1 cellular context compared by ENCODE assay signal in genomic region chr1:201399352-201400126, GRCh38.
TF ChIP-seq lines count a peak whose summit lies in the region.

No MANE protein-coding gene starts in this region.

TF ChIP-seq in HepG2, 621 proteins besides CTCF, POLR2A, EP300 and RAD21 (continued from another document and continues in another):
- TF ChIP-seq PRDM10 (CRISPR knock-in tag; IDR thresholded peaks at IDR 0.05; ENCODE audit: low read depth) (0 out of 2 replicates have a peak, but pooled peaks have one; percentile 24), GPN1 (CRISPR knock-in tag; IDR thresholded peaks at IDR 0.05; ENCODE audit: borderline replicate concordance) (no peak), MBD4 (IDR thresholded peaks at IDR 0.05; ENCODE audit: borderline replicate concordance, low read length) (no peak), ZNF260 (CRISPR knock-in tag; IDR thresholded peaks at IDR 0.05; ENCODE audit: borderline replicate concordance, low read depth) (no peak), ZNF501 (CRISPR knock-in tag; IDR thresholded peaks at IDR 0.05) (peak; percentile 69), ZSCAN22 (CRISPR knock-in tag; IDR thresholded peaks at IDR 0.05) (0 out of 2 replicates have a peak, but pooled peaks have one; percentile 46), PAX8 (CRISPR knock-in tag; IDR thresholded peaks at IDR 0.05; ENCODE audit: borderline replicate concordance) (0 out of 2 replicates have a peak, but pooled peaks have one; percentile 67), SALL2 (CRISPR knock-in tag; IDR thresholded peaks at IDR 0.05) (peak; percentile 82), RELA (CRISPR knock-in tag; IDR thresholded peaks at IDR 0.05) (0 out of 2 replicates have a peak, but pooled peaks have one; percentile 16), ZNF232 (CRISPR knock-in tag; IDR thresholded peaks at IDR 0.05; ENCODE audit: borderline replicate concordance) (no peak; the same call in 1 of the 2 replicates), JUND (CRISPR knock-in tag; IDR thresholded peaks at IDR 0.05) (0 out of 2 replicates have a peak, but pooled peaks have one; percentile 48), POLR2AphosphoS5 (IDR thresholded peaks at IDR 0.05; ENCODE audit: low read depth, low read length) (peak; percentile 42; the same call in 1 of the 2 replicates), RBM39 (IDR thresholded peaks at IDR 0.05; ENCODE audit: low read depth, low read length, poor library complexity, severe bottlenecking) (peak; percentile 77), ZNF264 (CRISPR knock-in tag; IDR thresholded peaks at IDR 0.05) (no peak), ZMYM2 (CRISPR knock-in tag; IDR thresholded peaks at IDR 0.05) (peak; percentile 72), CENPT (CRISPR knock-in tag; IDR thresholded peaks at IDR 0.05; ENCODE audit: low read depth) (no peak), TP53 (CRISPR knock-in tag; conservative IDR thresholded peaks at IDR 0.05) (no peak), NFYB (CRISPR knock-in tag; IDR thresholded peaks at IDR 0.05) (peak; percentile 39; the same call in 1 of the 2 replicates), SRSF9 (IDR thresholded peaks at IDR 0.05; ENCODE audit: borderline replicate concordance, insufficient read depth, low read depth, low read length, poor library complexity, severe bottlenecking) (no peak), YEATS4 (CRISPR knock-in tag; IDR thresholded peaks at IDR 0.05; ENCODE audit: borderline replicate concordance) (peak; percentile 61; the same call in 1 of the 2 replicates), BATF2 (CRISPR knock-in tag; IDR thresholded peaks at IDR 0.05) (peak; percentile 59; the same call in 1 of the 2 replicates), ZNF629 (CRISPR knock-in tag; conservative IDR thresholded peaks at IDR 0.05) (no peak), ZNF329 (CRISPR knock-in tag; IDR thresholded peaks at IDR 0.05; ENCODE audit: low read depth) (0 out of 2 replicates have a peak, but pooled peaks have one; percentile 52), ZNF121 (CRISPR knock-in tag; IDR thresholded peaks at IDR 0.05) (peak; percentile 56; the same call in 1 of the 2 replicates), MATR3 (CRISPR knock-in tag; IDR thresholded peaks at IDR 0.05) (no peak), DPF2 (CRISPR knock-in tag; IDR thresholded peaks at IDR 0.05; ENCODE audit: borderline replicate concordance, low read depth) (no peak), AGO2 (optimal IDR thresholded peaks at IDR 0.05; ENCODE audit: low read depth, low read length) (peak; percentile 72), ISX (CRISPR knock-in tag; conservative IDR thresholded peaks at IDR 0.05) (peak; percentile 60; the same call in 1 of the 2 replicates), DRAP1 (CRISPR knock-in tag; IDR thresholded peaks at IDR 0.05) (peak; percentile 62), KAT7 (CRISPR knock-in tag; IDR thresholded peaks at IDR 0.05; ENCODE audit: borderline replicate concordance) (no peak; the same call in 1 of the 2 replicates), NFKB2 (CRISPR knock-in tag; IDR thresholded peaks at IDR 0.05; ENCODE audit: borderline replicate concordance) (no peak), KDM5A (IDR thresholded peaks at IDR 0.05; ENCODE audit: borderline replicate concordance, low read length) (no peak), GATAD1 (CRISPR knock-in tag; IDR thresholded peaks at IDR 0.05) (0 out of 2 replicates have a peak, but pooled peaks have one; percentile 13), TIGD3 (CRISPR knock-in tag; IDR thresholded peaks at IDR 0.05; ENCODE audit: borderline replicate concordance) (no peak), KLF11 (CRISPR knock-in tag; IDR thresholded peaks at IDR 0.05) (0 out of 2 replicates have a peak, but pooled peaks have one; percentile 56), ETV5 (CRISPR knock-in tag; IDR thresholded peaks at IDR 0.05; ENCODE audit: borderline replicate concordance) (peak; percentile 7; the same call in 1 of the 2 replicates), TAF1 (CRISPR knock-in tag; IDR thresholded peaks at IDR 0.05) (peak; percentile 75; the same call in 1 of the 2 replicates), PPARG (CRISPR knock-in tag; conservative IDR thresholded peaks at IDR 0.05) (peak; percentile 86), HINFP (CRISPR knock-in tag; IDR thresholded peaks at IDR 0.05; ENCODE audit: low read depth) (peak; percentile 21; the same call in 1 of the 2 replicates), ZUFSP (CRISPR knock-in tag; IDR thresholded peaks at IDR 0.05; ENCODE audit: borderline replicate concordance) (no peak), ZFP36L2 (CRISPR knock-in tag; IDR thresholded peaks at IDR 0.05) (no peak), HOXA9 (CRISPR knock-in tag; IDR thresholded peaks at IDR 0.05; ENCODE audit: borderline replicate concordance) (no peak), PCBP1 (IDR thresholded peaks at IDR 0.05; ENCODE audit: borderline replicate concordance, low read depth, low read length) (no peak), SOX13 (IDR thresholded peaks at IDR 0.05) (no peak), SOX13 (CRISPR knock-in tag; conservative IDR thresholded peaks at IDR 0.05 in 1 of 2, IDR thresholded peaks at IDR 0.05 in 1 of 2) (peak in 1 of 2 experiments; percentile 29; a peak in 1 of 4 replicates), ZNF274 (CRISPR knock-in tag; IDR thresholded peaks at IDR 0.05) (no peak), ZNF800 (CRISPR knock-in tag; IDR thresholded peaks at IDR 0.05) (peak; percentile 17; the same call in 1 of the 2 replicates), ZNF724P (CRISPR knock-in tag; IDR thresholded peaks at IDR 0.05; ENCODE audit: borderline replicate concordance) (0 out of 2 replicates have a peak, but pooled peaks have one; percentile 39), PRMT3 (CRISPR knock-in tag; IDR thresholded peaks at IDR 0.05; ENCODE audit: borderline replicate concordance, low read depth) (no peak), ZNF770 (CRISPR knock-in tag; IDR thresholded peaks at IDR 0.05) (peak; percentile 67), DNMT1 (CRISPR knock-in tag; IDR thresholded peaks at IDR 0.05) (0 out of 2 replicates have a peak, but pooled peaks have one; percentile 73)
